ENCODE assay signal across 21 cellular contexts in genomic region chr11:8729837-8730696, GRCh38. TPM values are rescaled to one million over a fixed set of nuclear protein-coding genes. Genes with fewer than 3 reads are reported as not detected.
DNase-seq lines count a peak whose midpoint lies in the region; ATAC-seq and TF ChIP-seq lines count a peak whose summit lies in the region.
"Had no signal": no experiment of that assay in that cellular context is flagged by ENCODE, and none has a peak within 500 bp of the region (broad histone marks: within the 10 kb centered on the region; RNA-seq: fewer than 3 reads in every experiment).

No MANE protein-coding gene starts in this region.

- intact Hi-C loops in natural killer cell (cut with micrococcal nuclease): no loop called here
- intact Hi-C loops in activated naive CD4-positive, alpha-beta T cell treated with anti-CD3 and anti-CD28 coated beads for 36 hours (cut with micrococcal nuclease): no loop called here

- peaks cover 48% of the 10 kb centered on the region for H3K4me1 ChIP-seq in rectal smooth muscle tissue (ENCODE audit: control insufficient read depth, insufficient read depth, low read length)

- no peak overlapping the region for H3K4me3 Mint-ChIP-seq in natural killer cell treated with Interleukin-12 subunit alpha and Interleukin-12 subunit beta and Interleukin-15 and Interleukin-18, amount 100 ng/mL, for 72 hours
- H3K4me3 Mint-ChIP-seq in natural killer cell (no peak overlapping the region), endothelial cell (ENCODE audit: unreplicated experiment) (no peak overlapping the region), progenitor cell of endocrine pancreas (ENCODE audit: low read depth) (no peak overlapping the region)
- no peak overlapping the region for H3K4me3 Mint-ChIP-seq in activated naive CD4-positive, alpha-beta T cell treated with anti-CD3 and anti-CD28 coated beads for 36 hours
- H3K4me3 Mint-ChIP-seq: activated naive CD4-positive, alpha-beta T cell treated with anti-CD3 and anti-CD28 coated beads, Interleukin-2, amount 10 ng/mL, durations not matched to agents 7 days and 5 days; activated T-cell treated with anti-CD3 and anti-CD28 coated beads, Interleukin-2, amount 50 U/mL, for 72 hours; naive thymus-derived CD4-positive, alpha-beta T cell; T-helper 17 cell had no signal

- H3K9me3 Mint-ChIP-seq in natural killer cell treated with Interleukin-12 subunit alpha and Interleukin-12 subunit beta and Interleukin-15 and Interleukin-18, amount 100 ng/mL, for 72 hours: no peaks in the 10 kb centered on the region
- H3K9me3 Mint-ChIP-seq in natural killer cell (no peaks in the 10 kb centered on the region), endothelial cell (ENCODE audit: unreplicated experiment) (no peaks in the 10 kb centered on the region), progenitor cell of endocrine pancreas (ENCODE audit: low read depth) (no peaks in the 10 kb centered on the region)
- H3K9me3 Mint-ChIP-seq in activated naive CD4-positive, alpha-beta T cell treated with anti-CD3 and anti-CD28 coated beads for 36 hours: no peaks in the 10 kb centered on the region
- H3K9me3 Mint-ChIP-seq: activated naive CD4-positive, alpha-beta T cell treated with anti-CD3 and anti-CD28 coated beads, Interleukin-2, amount 10 ng/mL, durations not matched to agents 7 days and 5 days; activated T-cell treated with anti-CD3 and anti-CD28 coated beads, Interleukin-2, amount 50 U/mL, for 72 hours; naive thymus-derived CD4-positive, alpha-beta T cell had no signal

- H3K27me3 ChIP-seq in rectal smooth muscle tissue (ENCODE audit: control insufficient read depth, insufficient read depth, low read length): no peaks in the 10 kb centered on the region
- H3K27me3 ChIP-seq: BE2C, pancreas had no signal

- H3K4me3 ChIP-seq in rectal smooth muscle tissue (ENCODE audit: low read length): no peak overlapping the region
- H3K4me3 ChIP-seq: pancreas, SK-N-MC had no signal

- no peak overlapping the region for H3K27ac Mint-ChIP-seq in natural killer cell treated with Interleukin-12 subunit alpha and Interleukin-12 subunit beta and Interleukin-15 and Interleukin-18, amount 100 ng/mL, for 72 hours
- H3K27ac Mint-ChIP-seq in natural killer cell (no peak overlapping the region), endothelial cell (ENCODE audit: unreplicated experiment) (peak overlapping the region; percentile 43), progenitor cell of endocrine pancreas (no peak overlapping the region)
- no peak overlapping the region for H3K27ac Mint-ChIP-seq in activated naive CD4-positive, alpha-beta T cell treated with anti-CD3 and anti-CD28 coated beads for 36 hours
- H3K27ac Mint-ChIP-seq: activated naive CD4-positive, alpha-beta T cell treated with anti-CD3 and anti-CD28 coated beads, Interleukin-2, amount 10 ng/mL, durations not matched to agents 7 days and 5 days; activated T-cell treated with anti-CD3 and anti-CD28 coated beads, Interleukin-2, amount 50 U/mL, for 72 hours; naive thymus-derived CD4-positive, alpha-beta T cell; T-helper 17 cell had no signal

- no peaks in the 10 kb centered on the region for H3K36me3 ChIP-seq in rectal smooth muscle tissue (ENCODE audit: control insufficient read depth, insufficient read depth, low read length)
- H3K36me3 ChIP-seq: BE2C had no signal

- H3K4me1 Mint-ChIP-seq in natural killer cell treated with Interleukin-12 subunit alpha and Interleukin-12 subunit beta and Interleukin-15 and Interleukin-18, amount 100 ng/mL, for 72 hours (ENCODE audit: low read depth in 2 of 2): peaks cover 0 to 7% of the 10 kb centered on the region in 2 donors
- peaks cover 8 to 12% of the 10 kb centered on the region in 2 donors for H3K4me1 Mint-ChIP-seq in natural killer cell
- peaks cover 23% of the 10 kb centered on the region for H3K4me1 Mint-ChIP-seq in endothelial cell (ENCODE audit: unreplicated experiment)
- peaks cover 19% of the 10 kb centered on the region for H3K4me1 Mint-ChIP-seq in progenitor cell of endocrine pancreas (ENCODE audit: low read depth)
- no peaks in the 10 kb centered on the region for H3K4me1 Mint-ChIP-seq in activated naive CD4-positive, alpha-beta T cell treated with anti-CD3 and anti-CD28 coated beads for 36 hours (ENCODE audit: low read depth)
- H3K4me1 Mint-ChIP-seq: activated naive CD4-positive, alpha-beta T cell treated with anti-CD3 and anti-CD28 coated beads, Interleukin-2, amount 10 ng/mL, durations not matched to agents 7 days and 5 days; naive thymus-derived CD4-positive, alpha-beta T cell; T-helper 17 cell had no signal

- CTCF ChIA-PET in activated naive CD4-positive, alpha-beta T cell treated with anti-CD3 and anti-CD28 coated beads for 36 hours (lab: Charles Lee): no interaction called here

- peaks cover 3 to 5% of the 10 kb centered on the region in 2 donors for H3K27me3 Mint-ChIP-seq in natural killer cell treated with Interleukin-12 subunit alpha and Interleukin-12 subunit beta and Interleukin-15 and Interleukin-18, amount 100 ng/mL, for 72 hours
- H3K27me3 Mint-ChIP-seq in natural killer cell (ENCODE audit: low read depth in 2 of 2) (peaks cover 0 to 2% of the 10 kb centered on the region in 2 donors), endothelial cell (ENCODE audit: unreplicated experiment) (peaks cover 8% of the 10 kb centered on the region), progenitor cell of endocrine pancreas (no peaks in the 10 kb centered on the region)
- no peaks in the 10 kb centered on the region for H3K27me3 Mint-ChIP-seq in activated naive CD4-positive, alpha-beta T cell treated with anti-CD3 and anti-CD28 coated beads for 36 hours (ENCODE audit: low read depth)

- no peak overlapping the region for H3K9ac ChIP-seq in rectal smooth muscle tissue (ENCODE audit: low read length)

- no peak for TF ChIP-seq CTCF in natural killer cell (IDR thresholded peaks at IDR 0.05)
- TF ChIP-seq CTCF in endothelial cell (IDR thresholded peaks at IDR 0.05; ENCODE audit: unreplicated experiment): no peak
- TF ChIP-seq CTCF in progenitor cell of endocrine pancreas (IDR thresholded peaks at IDR 0.05; ENCODE audit: unreplicated experiment): no peak

- H3K27ac ChIP-seq in rectal smooth muscle tissue (ENCODE audit: low read depth, low read length): peak overlapping the region; percentile 84
- H3K27ac ChIP-seq: pancreas, SK-N-MC had no signal

- DNase-seq in natural killer cell treated with Interleukin-12 subunit alpha and Interleukin-12 subunit beta and Interleukin-15 and Interleukin-18, amount 100 ng/mL, for 72 hours (ENCODE audit: low spot score): peak; percentile 59
- DNase-seq in natural killer cell: no peak
- DNase-seq in endothelial cell (ENCODE audit: low spot score): no peak
- no peak for DNase-seq in progenitor cell of endocrine pancreas (ENCODE audit: low spot score, unreplicated experiment)
- no peak for DNase-seq in activated CD8-positive, alpha-beta memory T cell treated with anti-CD3 and anti-CD28 coated beads, Interleukin-2, amount 50 U/mL, for 4 hours
- no peak for DNase-seq in activated naive CD4-positive, alpha-beta T cell treated with anti-CD3 and anti-CD28 coated beads for 36 hours
- DNase-seq: activated naive CD4-positive, alpha-beta T cell treated with anti-CD3 and anti-CD28 coated beads, Interleukin-2, amount 10 ng/mL, durations not matched to agents 7 days and 5 days; activated T-cell treated with anti-CD3 and anti-CD28 coated beads, Interleukin-2, amount 50 U/mL, for 72 hours; BE2C; central memory CD4-positive, alpha-beta T cell; naive thymus-derived CD4-positive, alpha-beta T cell; NCI-H1105; NCI-H2029; NCI-H226; RPMI8226; stimulated activated CD8-positive, alpha-beta memory T cell treated with anti-CD3 and anti-CD28 coated beads, Interleukin-4, amount 100 ng/mL, for 48 hours; T-helper 17 cell had no signal

- H3K36me3 Mint-ChIP-seq in natural killer cell treated with Interleukin-12 subunit alpha and Interleukin-12 subunit beta and Interleukin-15 and Interleukin-18, amount 100 ng/mL, for 72 hours: no peaks in the 10 kb centered on the region
- H3K36me3 Mint-ChIP-seq in natural killer cell (no peaks in the 10 kb centered on the region), endothelial cell (ENCODE audit: low read depth, unreplicated experiment) (peaks cover 24% of the 10 kb centered on the region), progenitor cell of endocrine pancreas (ENCODE audit: insufficient read depth) (peaks cover 20% of the 10 kb centered on the region)
- no peaks in the 10 kb centered on the region for H3K36me3 Mint-ChIP-seq in activated naive CD4-positive, alpha-beta T cell treated with anti-CD3 and anti-CD28 coated beads for 36 hours (ENCODE audit: low read depth)
- H3K36me3 Mint-ChIP-seq: activated naive CD4-positive, alpha-beta T cell treated with anti-CD3 and anti-CD28 coated beads, Interleukin-2, amount 10 ng/mL, durations not matched to agents 7 days and 5 days; naive thymus-derived CD4-positive, alpha-beta T cell had no signal

- no peak for ATAC-seq in natural killer cell treated with Interleukin-12 subunit alpha and Interleukin-12 subunit beta and Interleukin-15 and Interleukin-18, amount 100 ng/mL, for 72 hours
- ATAC-seq in natural killer cell (no peak), HG02970 (IDR thresholded peaks at IDR 0.05; ENCODE audit: low FRiP score, unreplicated experiment) (no peak)
- ATAC-seq: activated T-cell treated with anti-CD3 and anti-CD28 coated beads, Interleukin-2, amount 50 U/mL, for 72 hours; naive thymus-derived CD4-positive, alpha-beta T cell; pancreas; T-helper 17 cell had no signal

RNA-seq across cellular contexts. Expression of gene RPL27A, which starts 47.5 kb away (rescaled TPM):
- total RNA-seq in natural killer cell treated with Interleukin-12 subunit alpha and Interleukin-12 subunit beta and Interleukin-15 and Interleukin-18, amount 100 ng/mL, for 72 hours: 100 to 1,000 TPM; 504 to 846 TPM
- total RNA-seq in natural killer cell (1,000 to 10,000 TPM in 1 of 3 donors, 100 to 1,000 TPM in 2; 672 to 1,208 (median 807) TPM), endothelial cell (ENCODE audit: unreplicated experiment) (1,456 TPM), progenitor cell of endocrine pancreas (731 and 748 TPM in 2 replicates)
- 1,000 to 10,000 TPM; 1,157 to 1,188 TPM for total RNA-seq in activated naive CD4-positive, alpha-beta T cell treated with anti-CD3 and anti-CD28 coated beads for 36 hours

RNA-seq across cellular contexts. Expression of gene TRIM66, which starts 47.6 kb away (rescaled TPM):
- total RNA-seq in natural killer cell treated with Interleukin-12 subunit alpha and Interleukin-12 subunit beta and Interleukin-15 and Interleukin-18, amount 100 ng/mL, for 72 hours: 10 to 100 TPM; 12.5 to 27.7 TPM
- total RNA-seq in natural killer cell: 10 to 100 TPM; 13.7 to 24.4 (median 14.3) TPM
- 11.4 TPM for total RNA-seq in endothelial cell (ENCODE audit: unreplicated experiment)
- total RNA-seq in progenitor cell of endocrine pancreas: 9.2 and 9.4 TPM in 2 replicates
- 10 to 100 TPM; 16.4 to 19.1 TPM for total RNA-seq in activated naive CD4-positive, alpha-beta T cell treated with anti-CD3 and anti-CD28 coated beads for 36 hours
